Comparison of ENCODE assay signal across 20 cellular contexts in genomic region chr3:194072691-194073279, GRCh38.
DNase-seq lines count a peak whose midpoint lies in the region; ATAC-seq and TF ChIP-seq lines count a peak whose summit lies in the region.
"Had no signal": no experiment of that assay in that cellular context is flagged by ENCODE, and none has a peak within 500 bp of the region (broad histone marks: within the 10 kb centered on the region; RNA-seq: fewer than 3 reads in every experiment).

No MANE protein-coding gene starts in this region.

- H3K4me1 Mint-ChIP-seq in CD4-positive, alpha-beta T cell (ENCODE audit: low read depth): peaks cover 4% of the 10 kb centered on the region
- H3K4me1 Mint-ChIP-seq in endodermal cell: peaks cover 2% of the 10 kb centered on the region
- peaks cover 0 to 22% (median 8%) of the 10 kb centered on the region in 4 donors for H3K4me1 Mint-ChIP-seq in naive thymus-derived CD8-positive, alpha-beta T cell

- H3K27me3 ChIP-seq in CD4-positive, alpha-beta T cell (ENCODE audit: control insufficient read depth, insufficient read depth, low read length): peaks cover 4% of the 10 kb centered on the region
- H3K27me3 ChIP-seq in PC-9 (ENCODE audit: insufficient read depth, low read depth) (no peaks in the 10 kb centered on the region), endodermal cell (ENCODE audit: control insufficient read depth, insufficient read depth, low read length, poor library complexity, severe bottlenecking) (peaks cover 5% of the 10 kb centered on the region)
- H3K27me3 ChIP-seq: body of pancreas had no signal

- H3K79me2 ChIP-seq in PC-9 (ENCODE audit: low read depth): no peaks in the 10 kb centered on the region

- no peak for TF ChIP-seq CTCF in CD4-positive, alpha-beta T cell (IDR thresholded peaks at IDR 0.05)
- TF ChIP-seq CTCF in PC-9 (conservative IDR thresholded peaks at IDR 0.05) (no peak), endodermal cell (conservative IDR thresholded peaks at IDR 0.05) (no peak)

- POLR2A ChIA-PET in CD4-positive, alpha-beta T cell (lab: Charles Lee): no interaction called here
- POLR2A ChIA-PET in PC-9 (lab: Charles Lee; ENCODE audit: unreplicated experiment): interaction anchor here (0.6 kb wide), 1 partner anchor 220 kb away, joined by 4 read pairs; no protein-coding TSS in a partner anchor
- POLR2A ChIA-PET in naive thymus-derived CD8-positive, alpha-beta T cell (lab: Charles Lee): no interaction called here

- no peak overlapping the region for H2AFZ ChIP-seq in PC-9

- peak overlapping the region; percentile 32 for H3K4me3 Mint-ChIP-seq in CD4-positive, alpha-beta T cell
- H3K4me3 Mint-ChIP-seq in endodermal cell: no peak overlapping the region
- H3K4me3 Mint-ChIP-seq in naive thymus-derived CD8-positive, alpha-beta T cell: peak overlapping the region in 8 of 10 donors; percentile 24 to 73 (median 50)
- H3K4me3 Mint-ChIP-seq: activated naive CD8-positive, alpha-beta T cell treated with anti-CD3 and anti-CD28 coated beads, Interleukin-2, amount 10 ng/mL, durations not matched to agents 7 days and 5 days; activated T-cell treated with anti-CD3 and anti-CD28 coated beads, Interleukin-2, amount 50 U/mL, for 4 hours; dendritic cell treated with granulocyte-macrophage colony-stimulating factor and Interleukin-4, amounts not matched to agents 40 ng/mL and 50 ng/mL, for 4 days had no signal

- no TSS peak for BruUV-seq in PC-9 (replicated peaks; lab: Mats Ljungman, UMichigan)

- intact Hi-C loops in CD4-positive, alpha-beta T cell (cut with DNase I, micrococcal nuclease): no loop called here
- intact Hi-C loops in PC-9 (cut with micrococcal nuclease; ENCODE audit: unreplicated experiment): loop anchor here (1.0 to 5.0 kb wide), 3 partner anchors 17 to 250 kb away; no protein-coding TSS in a partner anchor

- H3K4me3 ChIP-seq in PC-9: no peak overlapping the region
- no peak overlapping the region for H3K4me3 ChIP-seq in endodermal cell (ENCODE audit: low read length)
- H3K4me3 ChIP-seq: body of pancreas, K562, prostate gland had no signal

- H3K4me1 ChIP-seq in PC-9 (replicated peaks; ENCODE audit: insufficient read depth): peaks cover 60% of the 10 kb centered on the region
- H3K4me1 ChIP-seq in endodermal cell (ENCODE audit: control insufficient read depth, insufficient read depth, low read length): no peaks in the 10 kb centered on the region
- H3K4me1 ChIP-seq: prostate gland had no signal

- ATAC-seq in CD4-positive, alpha-beta T cell (ENCODE audit: poor library complexity): no peak
- ATAC-seq in naive thymus-derived CD8-positive, alpha-beta T cell: no peak
- ATAC-seq in HG03135 (IDR thresholded peaks at IDR 0.05; ENCODE audit: unreplicated experiment): no peak
- ATAC-seq: activated T-cell treated with anti-CD3 and anti-CD28 coated beads, Interleukin-2, amount 50 U/mL, for 4 hours; body of pancreas; K562; left cardiac atrium had no signal

- WGBS in endodermal cell (ENCODE audit: insufficient coverage in 1 of 2, insufficient read length in 1 of 2), 2 experiments: 91 to 96% methylated on average over 2 to 4 of the region's 4 CpGs

- no peaks in the 10 kb centered on the region for H3K36me3 Mint-ChIP-seq in CD4-positive, alpha-beta T cell (ENCODE audit: low read depth)
- no peaks in the 10 kb centered on the region for H3K36me3 Mint-ChIP-seq in endodermal cell (ENCODE audit: low read depth)
- no peaks in the 10 kb centered on the region for H3K36me3 Mint-ChIP-seq in naive thymus-derived CD8-positive, alpha-beta T cell
- H3K36me3 Mint-ChIP-seq: activated naive CD8-positive, alpha-beta T cell treated with anti-CD3 and anti-CD28 coated beads, Interleukin-2, amount 10 ng/mL, durations not matched to agents 7 days and 5 days; CD4-positive, alpha-beta memory T cell had no signal

- no peaks in the 10 kb centered on the region for H3K9me2 ChIP-seq in PC-9 (ENCODE audit: insufficient read depth)
- H3K9me2 ChIP-seq: SK-N-SH had no signal

- peaks cover 53% of the 10 kb centered on the region for H3F3A ChIP-seq in PC-9 (ENCODE audit: insufficient read depth, low read depth)

- H3K27ac Mint-ChIP-seq in CD4-positive, alpha-beta T cell: no peak overlapping the region
- no peak overlapping the region for H3K27ac Mint-ChIP-seq in endodermal cell
- peak overlapping the region in 2 of 10 donors; percentile 28 to 47 for H3K27ac Mint-ChIP-seq in naive thymus-derived CD8-positive, alpha-beta T cell
- H3K27ac Mint-ChIP-seq: activated naive CD8-positive, alpha-beta T cell treated with anti-CD3 and anti-CD28 coated beads, Interleukin-2, amount 10 ng/mL, durations not matched to agents 7 days and 5 days; dendritic cell treated with granulocyte-macrophage colony-stimulating factor and Interleukin-4, amounts not matched to agents 40 ng/mL and 50 ng/mL, for 4 days had no signal

- DNase-seq in CD4-positive, alpha-beta T cell: no peak
- peak in 1 of 2 experiments; percentile 50 for DNase-seq in PC-9
- peak; percentile 30 for DNase-seq in endodermal cell
- no peak for DNase-seq in naive thymus-derived CD8-positive, alpha-beta T cell
- no peak for DNase-seq in NCI-H187 treated with DMSO at 0.1 percent for 48 hours (lab: John Stamatoyannopoulos, UW)
- no peak for DNase-seq in NCI-H345 treated with DMSO at 0.1 percent for 48 hours (lab: John Stamatoyannopoulos, UW; ENCODE audit: unreplicated experiment)
- DNase-seq in anterior cingulate cortex (lab: John Stamatoyannopoulos, UW): no peak
- DNase-seq: activated naive CD8-positive, alpha-beta T cell treated with anti-CD3 and anti-CD28 coated beads, Interleukin-2, amount 10 ng/mL, durations not matched to agents 7 days and 5 days; activated T-cell treated with anti-CD3 and anti-CD28 coated beads, Interleukin-2, amount 50 U/mL, for 4 hours; body of pancreas; CD4-positive, alpha-beta memory T cell; GDM1; left cardiac atrium; NCI-H526 treated with DMSO at 0.1 percent for 48 hours; SK-N-SH; T1000 had no signal

- H3K36me3 ChIP-seq in PC-9 (ENCODE audit: low read depth) (no peaks in the 10 kb centered on the region), endodermal cell (ENCODE audit: control insufficient read depth, insufficient read depth, low read length) (no peaks in the 10 kb centered on the region)
- H3K36me3 ChIP-seq: prostate gland had no signal

- no peaks in the 10 kb centered on the region for H3K9me3 ChIP-seq in CD4-positive, alpha-beta T cell (ENCODE audit: control insufficient read depth, low read length)
- H3K9me3 ChIP-seq in PC-9 (ENCODE audit: insufficient read depth, low read depth): no peaks in the 10 kb centered on the region
- no peaks in the 10 kb centered on the region for H3K9me3 ChIP-seq in endodermal cell (ENCODE audit: control insufficient read depth, low read length)
- H3K9me3 ChIP-seq: body of pancreas, prostate gland, SK-N-SH had no signal

- no peak overlapping the region for H3K9ac ChIP-seq in endodermal cell (ENCODE audit: extremely low read depth, low read length, poor library complexity, severe bottlenecking)
- H3K9ac ChIP-seq: SK-N-SH had no signal

- no peaks in the 10 kb centered on the region for H3K9me3 Mint-ChIP-seq in CD4-positive, alpha-beta T cell
- peaks cover 4% of the 10 kb centered on the region for H3K9me3 Mint-ChIP-seq in endodermal cell
- peaks cover 0 to 4% (median 0%) of the 10 kb centered on the region in 9 donors for H3K9me3 Mint-ChIP-seq in naive thymus-derived CD8-positive, alpha-beta T cell
- H3K9me3 Mint-ChIP-seq: activated T-cell treated with anti-CD3 and anti-CD28 coated beads, Interleukin-2, amount 50 U/mL, for 4 hours had no signal

- H3K4me2 ChIP-seq in PC-9: 0 out of 2 replicates have a peak overlapping the region, but pooled peaks have one; percentile 88
- H3K4me2 ChIP-seq: SK-N-SH had no signal

- H3K27ac ChIP-seq in CD4-positive, alpha-beta T cell (ENCODE audit: low read depth, low read length): no peak overlapping the region
- no peak overlapping the region for H3K27ac ChIP-seq in PC-9
- H3K27ac ChIP-seq in endodermal cell (ENCODE audit: low read depth, low read length): no peak overlapping the region
- H3K27ac ChIP-seq: prostate gland had no signal

- CTCF ChIA-PET in CD4-positive, alpha-beta T cell (lab: Charles Lee): no interaction called here
- CTCF ChIA-PET in PC-9 (lab: Charles Lee): interaction anchor here (0.5 to 0.7 kb wide), 2 partner anchors 58 to 265 kb away, joined by 3 to 4 read pairs; no protein-coding TSS in a partner anchor

- H3K27me3 Mint-ChIP-seq in CD4-positive, alpha-beta T cell: peaks cover 28% of the 10 kb centered on the region
- peaks cover 8% of the 10 kb centered on the region for H3K27me3 Mint-ChIP-seq in endodermal cell (ENCODE audit: insufficient read depth)
- H3K27me3 Mint-ChIP-seq in naive thymus-derived CD8-positive, alpha-beta T cell: peaks cover 0 to 18% (median 7%) of the 10 kb centered on the region in 5 donors

- H4K20me1 ChIP-seq in PC-9 (ENCODE audit: insufficient read depth): no peaks in the 10 kb centered on the region
